In genomic region chr2:237702439-237703397, GRCh38 we compare ENCODE assay signal across 8 cellular contexts.
DNase-seq lines count a peak whose midpoint lies in the region; ATAC-seq and TF ChIP-seq lines count a peak whose summit lies in the region.

No MANE protein-coding gene starts in this region.

- CTCF ChIA-PET in activated B cell treated with CpG ODN at 0.5 μM for 24 hours (lab: Charles Lee), result interaction anchor here (0.6 to 2.1 kb wide), 3 partner anchors 30 to 33 kb away, joined by 3 to 11 read pairs (median 4); no protein-coding TSS in a partner anchor

- H3K27ac Mint-ChIP-seq in activated B cell treated with CpG ODN at 0.5 μM for 24 hours, result peak overlapping the region; percentile 69
- H3K27ac Mint-ChIP-seq in natural killer cell, result peak overlapping the region; percentile 86 to 99

- H3K9me3 Mint-ChIP-seq in activated B cell treated with CpG ODN at 0.5 μM for 24 hours (no peaks in the 10 kb centered on the region), natural killer cell (no peaks in the 10 kb centered on the region)

- peak overlapping the region; percentile 26 for H3K4me3 ChIP-seq in AG10803 (ENCODE audit: low read length)

- no peak for TF ChIP-seq POLR2A in GM18505 (IDR thresholded peaks at IDR 0.05; ENCODE audit: borderline replicate concordance, extremely low read depth, insufficient read depth, insufficient read length)

- H3K4me1 Mint-ChIP-seq in activated B cell treated with CpG ODN at 0.5 μM for 24 hours (peaks cover 92% of the 10 kb centered on the region), natural killer cell (peaks cover 82 to 94% of the 10 kb centered on the region in 2 donors)

- POLR2A ChIA-PET in activated B cell treated with CpG ODN at 0.5 μM for 24 hours (lab: Charles Lee), result interaction anchor here (0.6 to 1.7 kb wide), 5 partner anchors 8 to 166 kb away, joined by 3 to 14 read pairs (median 7); no protein-coding TSS in a partner anchor

- peak; percentile 23 for TF ChIP-seq CTCF in AG10803 (conservative IDR thresholded peaks at IDR 0.05; ENCODE audit: low read length)
- TF ChIP-seq CTCF in activated B cell treated with CpG ODN at 0.5 μM for 24 hours (IDR thresholded peaks at IDR 0.05), result no peak
- no peak for TF ChIP-seq CTCF in natural killer cell (IDR thresholded peaks at IDR 0.05)

- H3K27me3 Mint-ChIP-seq in activated B cell treated with CpG ODN at 0.5 μM for 24 hours (no peaks in the 10 kb centered on the region), natural killer cell (ENCODE audit: low read depth in 2 of 2) (no peaks in the 10 kb centered on the region)

- intact Hi-C loops in activated B cell treated with CpG ODN at 0.5 μM for 24 hours (cut with micrococcal nuclease) (loop anchor here (1.0 to 2.0 kb wide), 3 partner anchors 7 to 29 kb away; no protein-coding TSS in a partner anchor), natural killer cell (cut with micrococcal nuclease) (loop anchor here (1.0 to 2.0 kb wide), 2 partner anchors 8 to 14 kb away; no protein-coding TSS in a partner anchor)

- H3K4me3 Mint-ChIP-seq in activated B cell treated with CpG ODN at 0.5 μM for 24 hours (peak overlapping the region; percentile 76), natural killer cell (peak overlapping the region; percentile 70)

- peak; percentile 76 for DNase-seq in AG10803 (ENCODE audit: low read depth)
- DNase-seq in activated B cell treated with CpG ODN at 0.5 μM for 24 hours, result no peak
- no peak for DNase-seq in natural killer cell

- ATAC-seq in HG03432 (IDR thresholded peaks at IDR 0.05; ENCODE audit: unreplicated experiment), result peak; percentile 23
- ATAC-seq in activated B cell treated with CpG ODN at 0.5 μM for 24 hours (ENCODE audit: low read depth), result peak; percentile 26
- ATAC-seq in esophagus mucosa, result peak; percentile 16
- ATAC-seq in natural killer cell, result peak in 2 of 3 donors; percentile 8 to 24
- ATAC-seq in GM18505 (IDR thresholded peaks at IDR 0.05; ENCODE audit: unreplicated experiment), result no peak
- no peak for ATAC-seq in HG03045 (IDR thresholded peaks at IDR 0.05; ENCODE audit: unreplicated experiment)
- ATAC-seq in HG03442 (IDR thresholded peaks at IDR 0.05; ENCODE audit: unreplicated experiment), result no peak

- H3K36me3 Mint-ChIP-seq in activated B cell treated with CpG ODN at 0.5 μM for 24 hours (ENCODE audit: low read depth) (peaks cover 21% of the 10 kb centered on the region), natural killer cell (no peaks in the 10 kb centered on the region)

Comparison
In these comparisons a context has a peak if more than half of its experiments do, and no peak if none do; other contexts are left out.
1. ATAC-seq: peak in HG03432 (single experiment), activated B cell treated with CpG ODN at 0.5 μM for 24 hours (single experiment), esophagus mucosa (single experiment) and natural killer cell (2 of 3); none in GM18505 (single experiment), HG03045 (single experiment) and HG03442 (single experiment).